Comparison of ENCODE assay signal across 22 cellular contexts in the genomic region with DNA sequence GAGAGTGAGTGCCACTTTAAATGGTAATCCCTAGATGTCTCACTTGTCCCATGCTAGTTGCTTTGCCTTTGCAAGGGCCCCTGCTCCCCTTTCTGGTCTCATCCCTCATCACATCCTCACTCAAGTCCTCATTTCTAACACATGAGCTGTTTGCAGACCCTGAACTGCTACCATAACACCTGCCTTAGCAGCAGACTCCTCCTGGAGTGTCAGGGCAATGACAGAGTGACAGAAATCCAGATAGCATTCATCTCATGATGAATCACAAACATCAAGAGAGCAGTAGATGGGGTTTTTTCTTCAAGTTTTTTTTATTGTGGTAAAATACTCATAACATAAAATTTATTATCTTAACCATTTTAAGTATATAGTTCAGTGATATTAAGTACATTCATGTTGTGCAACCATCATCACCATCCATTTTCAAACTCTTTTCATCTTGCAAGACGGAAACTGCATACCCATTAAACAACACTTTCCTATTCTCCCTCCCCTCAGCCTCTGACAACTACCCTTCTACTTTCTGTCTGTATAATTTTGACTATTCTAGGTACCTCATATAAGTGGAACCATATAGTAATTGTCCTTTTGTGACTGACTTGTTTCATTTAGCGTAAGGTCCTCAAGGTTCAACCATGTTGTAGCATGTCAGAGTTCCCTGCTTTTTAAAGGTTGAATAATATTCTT.
A peak's percentile ranks its signal among the peaks of the same experiment; 100 is the strongest.
DNase-seq lines count a peak whose midpoint lies in the region; ATAC-seq, FAIRE-seq and TF ChIP-seq lines count a peak whose summit lies in the region.
"Had no signal": no experiment of that assay in that cellular context is flagged by ENCODE, and none has a peak within 500 bp of the region (broad histone marks: within the 10 kb centered on the region; RNA-seq: fewer than 3 reads in every experiment).

No MANE protein-coding gene starts in this region.

- intact Hi-C loops in CD4-positive, alpha-beta T cell (cut with DNase I, micrococcal nuclease): loop anchor here in 1 of 2 experiments (5.0 kb wide), 1 partner anchor 42 kb away; no protein-coding TSS in a partner anchor

- no peak overlapping the region for H3K4me3 ChIP-seq in smooth muscle cell

- no peak overlapping the region for H3K4me2 ChIP-seq in smooth muscle cell

- H3K4me3 Mint-ChIP-seq in activated T-cell treated with anti-CD3 and anti-CD28 coated beads, Interleukin-2, amount 50 U/mL, for 4 hours: no peak overlapping the region
- no peak overlapping the region for H3K4me3 Mint-ChIP-seq in CD4-positive, alpha-beta T cell
- no peak overlapping the region for H3K4me3 Mint-ChIP-seq in osteocyte (ENCODE audit: unreplicated experiment)
- H3K4me3 Mint-ChIP-seq: B cell had no signal

- 76% methylated on average over 2 of the region's 2 CpGs for WGBS in smooth muscle cell (ENCODE audit: low lambda C conversion rate)

- DNase-seq in activated T-cell treated with anti-CD3 and anti-CD28 coated beads, Interleukin-2, amount 50 U/mL, for 4 hours: no peak
- no peak for DNase-seq in activated T-cell treated with anti-CD3 and anti-CD28 coated beads for 4 hours
- DNase-seq in CD4-positive, alpha-beta T cell: no peak
- no peak for DNase-seq in GM19239 (ENCODE audit: insufficient read length, low spot score)
- DNase-seq in stimulated activated naive CD8-positive, alpha-beta T cell treated with anti-CD3 and anti-CD28 coated beads, Interleukin-15, Interleukin-2, amounts not matched to agents 100 U/mL and 50 U/mL, for 24 hours: no peak
- DNase-seq in osteocyte (ENCODE audit: extremely low spot score, unreplicated experiment): no peak
- DNase-seq in smooth muscle cell (lab: John Stamatoyannopoulos, UW; ENCODE audit: unreplicated experiment): no peak
- DNase-seq: Calu3, DMS79 treated with DMSO at 0.1 percent for 48 hours, HCEC 1CT, KBM-7, MV-4-11, NCI-H1105, NCI-H1436 treated with DMSO at 0.1 percent for 48 hours, NCI-H187 treated with DMSO at 0.1 percent for 48 hours, NCI-H524 treated with DMSO at 0.1 percent for 48 hours, NCI-H774, SIG-M5 had no signal

- H3K27ac Mint-ChIP-seq in CD4-positive, alpha-beta T cell: no peak overlapping the region
- no peak overlapping the region for H3K27ac Mint-ChIP-seq in osteocyte (ENCODE audit: unreplicated experiment)
- H3K27ac Mint-ChIP-seq: B cell had no signal

- H3K36me3 ChIP-seq in smooth muscle cell (ENCODE audit: low read depth): no peaks in the 10 kb centered on the region

- POLR2A ChIA-PET in CD4-positive, alpha-beta T cell (lab: Charles Lee): no interaction called here

- CTCF ChIA-PET in CD4-positive, alpha-beta T cell (lab: Charles Lee): no interaction called here

- H3K27me3 Mint-ChIP-seq in activated T-cell treated with anti-CD3 and anti-CD28 coated beads, Interleukin-2, amount 50 U/mL, for 4 hours (ENCODE audit: low read depth): no peaks in the 10 kb centered on the region
- no peaks in the 10 kb centered on the region for H3K27me3 Mint-ChIP-seq in CD4-positive, alpha-beta T cell
- H3K27me3 Mint-ChIP-seq in osteocyte (ENCODE audit: unreplicated experiment): no peaks in the 10 kb centered on the region
- H3K27me3 Mint-ChIP-seq: B cell had no signal

- H2AFZ ChIP-seq in smooth muscle cell (ENCODE audit: low read depth): no peak overlapping the region

- no peaks in the 10 kb centered on the region for H3K4me1 ChIP-seq in smooth muscle cell (ENCODE audit: low read depth)

- H3K27ac ChIP-seq in CD4-positive, alpha-beta T cell (ENCODE audit: low read depth, low read length): no peak overlapping the region
- no peak overlapping the region for H3K27ac ChIP-seq in smooth muscle cell (ENCODE audit: low read depth)
- H3K27ac ChIP-seq: C4-2B had no signal

- no peak overlapping the region for H3K9ac ChIP-seq in smooth muscle cell (ENCODE audit: low read depth)

- H3K36me3 Mint-ChIP-seq in activated T-cell treated with anti-CD3 and anti-CD28 coated beads, Interleukin-2, amount 50 U/mL, for 4 hours (ENCODE audit: insufficient read depth): no peaks in the 10 kb centered on the region
- H3K36me3 Mint-ChIP-seq in CD4-positive, alpha-beta T cell (ENCODE audit: low read depth): no peaks in the 10 kb centered on the region
- H3K36me3 Mint-ChIP-seq in osteocyte (ENCODE audit: unreplicated experiment): no peaks in the 10 kb centered on the region

- peaks cover 2% of the 10 kb centered on the region for H3K4me1 Mint-ChIP-seq in activated T-cell treated with anti-CD3 and anti-CD28 coated beads, Interleukin-2, amount 50 U/mL, for 4 hours (ENCODE audit: low read depth)
- peaks cover 12% of the 10 kb centered on the region for H3K4me1 Mint-ChIP-seq in CD4-positive, alpha-beta T cell (ENCODE audit: low read depth)
- H3K4me1 Mint-ChIP-seq in osteocyte (ENCODE audit: unreplicated experiment): no peaks in the 10 kb centered on the region

- H3K79me2 ChIP-seq in smooth muscle cell (ENCODE audit: low read depth): no peaks in the 10 kb centered on the region

- peak; percentile 89 to 90 for ATAC-seq in activated T-cell treated with anti-CD3 and anti-CD28 coated beads, Interleukin-2, amount 50 U/mL, for 4 hours
- ATAC-seq in CD4-positive, alpha-beta T cell (ENCODE audit: poor library complexity): peak; percentile 48
- peak; percentile 63 for ATAC-seq in stimulated activated naive CD8-positive, alpha-beta T cell treated with anti-CD3 and anti-CD28 coated beads, Interleukin-15, Interleukin-2, amounts not matched to agents 100 U/mL and 50 U/mL, for 24 hours

- peak; percentile 37 for FAIRE-seq in GM19239 (lab: Jason Lieb, UNC)
- FAIRE-seq: H1, RCC 7860 had no signal

- TF ChIP-seq CTCF in CD4-positive, alpha-beta T cell (IDR thresholded peaks at IDR 0.05): no peak
- TF ChIP-seq CTCF in osteocyte (IDR thresholded peaks at IDR 0.05): no peak
- no peak for TF ChIP-seq CTCF in smooth muscle cell (IDR thresholded peaks at IDR 0.05; ENCODE audit: borderline replicate concordance, insufficient read depth, poor library complexity, severe bottlenecking)

- H3F3A ChIP-seq in smooth muscle cell (ENCODE audit: low read depth): no peaks in the 10 kb centered on the region

- no peaks in the 10 kb centered on the region for H3K9me3 Mint-ChIP-seq in activated T-cell treated with anti-CD3 and anti-CD28 coated beads, Interleukin-2, amount 50 U/mL, for 4 hours
- H3K9me3 Mint-ChIP-seq in CD4-positive, alpha-beta T cell: no peaks in the 10 kb centered on the region
- H3K9me3 Mint-ChIP-seq in osteocyte (ENCODE audit: unreplicated experiment): peaks cover 5% of the 10 kb centered on the region

- no peaks in the 10 kb centered on the region for H3K9me3 ChIP-seq in CD4-positive, alpha-beta T cell (ENCODE audit: control insufficient read depth, low read length)
- no peaks in the 10 kb centered on the region for H3K9me3 ChIP-seq in smooth muscle cell (replicated peaks; ENCODE audit: low read depth)

- H3K27me3 ChIP-seq in CD4-positive, alpha-beta T cell (ENCODE audit: control insufficient read depth, insufficient read depth, low read length): no peaks in the 10 kb centered on the region
- H3K27me3 ChIP-seq in smooth muscle cell (ENCODE audit: low read depth): no peaks in the 10 kb centered on the region

- no peaks in the 10 kb centered on the region for H4K20me1 ChIP-seq in smooth muscle cell (ENCODE audit: low read depth)
